In genomic region chr17:50469005-50469605, GRCh38 we compare ENCODE assay signal across 11 cellular contexts. TPM values are rescaled to one million over a fixed set of nuclear protein-coding genes. Genes with fewer than 3 reads are reported as not detected.
DNase-seq lines count a peak whose midpoint lies in the region; ATAC-seq and TF ChIP-seq lines count a peak whose summit lies in the region.
"Had no signal": no experiment of that assay in that cellular context is flagged by ENCODE, and none has a peak within 500 bp of the region (broad histone marks: within the 10 kb centered on the region; RNA-seq: fewer than 3 reads in every experiment).

No MANE protein-coding gene starts in this region.

- ATAC-seq in gastrocnemius medialis, result no peak
- no peak for ATAC-seq in HG03025 (IDR thresholded peaks at IDR 0.05; ENCODE audit: low FRiP score, unreplicated experiment)
- no peak for ATAC-seq in GM18868 (IDR thresholded peaks at IDR 0.05; ENCODE audit: unreplicated experiment)
- no peak for ATAC-seq in HG02870 (IDR thresholded peaks at IDR 0.05; ENCODE audit: unreplicated experiment)

- peaks cover 12% of the 10 kb centered on the region for H3K27me3 ChIP-seq in adipocyte (replicated peaks; ENCODE audit: control insufficient read depth, insufficient read depth, low read length)
- H3K27me3 ChIP-seq in gastrocnemius medialis, result no peaks in the 10 kb centered on the region

- no peak for TF ChIP-seq CTCF in gastrocnemius medialis (IDR thresholded peaks at IDR 0.05 in 4 of 5, conservative IDR thresholded peaks at IDR 0.05 in 1 of 5)

- peaks cover 55% of the 10 kb centered on the region for H3K36me3 ChIP-seq in adipocyte (ENCODE audit: control insufficient read depth, insufficient read depth, low read length, severe bottlenecking)
- H3K36me3 ChIP-seq in gastrocnemius medialis, result no peaks in the 10 kb centered on the region

- H3K27ac ChIP-seq in gastrocnemius medialis, result peak overlapping the region; percentile 60 to 82 (median 73)

- H3K4me1 ChIP-seq in adipocyte (ENCODE audit: control insufficient read depth, insufficient read depth, low read length), result peaks cover 5% of the 10 kb centered on the region
- peaks cover 48 to 58% of the 10 kb centered on the region in 2 donors for H3K4me1 ChIP-seq in gastrocnemius medialis

- H3K9me3 ChIP-seq in adipocyte (ENCODE audit: control insufficient read depth, low read length) (no peaks in the 10 kb centered on the region), iPS-18c (ENCODE audit: control insufficient read depth, insufficient read depth, low read length) (no peaks in the 10 kb centered on the region), gastrocnemius medialis (no peaks in the 10 kb centered on the region)

- H3K4me3 ChIP-seq in adipocyte (ENCODE audit: low read length) (no peak overlapping the region), iPS-18c (ENCODE audit: insufficient read depth, low read depth, low read length) (peak overlapping the region; percentile 43), gastrocnemius medialis (peak overlapping the region; percentile 38 to 59 (median 44))

- in situ Hi-C loops in gastrocnemius medialis (cut with MboI; ENCODE audit: low sequenced_read_pairs in 4 of 4), result no loop called here

- H3K9ac ChIP-seq in adipocyte (ENCODE audit: low read length), result no peak overlapping the region

- TF ChIP-seq POLR2A in gastrocnemius medialis (IDR thresholded peaks at IDR 0.05), result no peak

- intact Hi-C loops in gastrocnemius medialis (cut with DNase I; ENCODE audit: low total_unique reads), result no loop called here

- DNase-seq in COLO668 (lab: John Stamatoyannopoulos, UW; ENCODE audit: unreplicated experiment) (peak; percentile 3), adipocyte (ENCODE audit: low read depth) (peak; percentile 27), gastrocnemius medialis (peak in 1 of 2 donors; percentile 2)
- no peak for DNase-seq in stimulated activated CD4-positive, alpha-beta T cell treated with anti-CD3 and anti-CD28 coated beads, Interleukin-4, amount 100 ng/mL, for 1 hour
- DNase-seq: activated naive CD8-positive, alpha-beta T cell treated with anti-CD3 and anti-CD28 coated beads, Interleukin-2, amount 10 ng/mL, durations not matched to agents 7 days and 5 days; DMS79; small intestine had no signal

RNA-seq across cellular contexts. Expression of gene CHAD, which starts 0.4 kb away (rescaled TPM):
- total RNA-seq in gastrocnemius medialis, result 1 to 10 TPM in 2 of 4 donors, not detected in 2; 1.8 to 8.8 TPM
- total RNA-seq: activated naive CD8-positive, alpha-beta T cell treated with anti-CD3 and anti-CD28 coated beads, Interleukin-2, amount 10 ng/mL, durations not matched to agents 7 days and 5 days had no signal

RNA-seq across cellular contexts. Expression of gene RSAD1, which starts 9.6 kb away (rescaled TPM):
- total RNA-seq in gastrocnemius medialis, result 10 to 100 TPM; 27.1 to 67.4 (median 52.7) TPM

RNA-seq across cellular contexts. Expression of gene MYCBPAP, which starts 39.1 kb away (rescaled TPM):
- not detected for total RNA-seq in gastrocnemius medialis

RNA-seq across cellular contexts. Expression of gene ACSF2, which starts 43.1 kb away (rescaled TPM):
- 10 to 100 TPM in 3 of 4 donors, 1 to 10 TPM in 1; 8.7 to 61.4 (median 34.2) TPM for total RNA-seq in gastrocnemius medialis
